In the genomic region with DNA sequence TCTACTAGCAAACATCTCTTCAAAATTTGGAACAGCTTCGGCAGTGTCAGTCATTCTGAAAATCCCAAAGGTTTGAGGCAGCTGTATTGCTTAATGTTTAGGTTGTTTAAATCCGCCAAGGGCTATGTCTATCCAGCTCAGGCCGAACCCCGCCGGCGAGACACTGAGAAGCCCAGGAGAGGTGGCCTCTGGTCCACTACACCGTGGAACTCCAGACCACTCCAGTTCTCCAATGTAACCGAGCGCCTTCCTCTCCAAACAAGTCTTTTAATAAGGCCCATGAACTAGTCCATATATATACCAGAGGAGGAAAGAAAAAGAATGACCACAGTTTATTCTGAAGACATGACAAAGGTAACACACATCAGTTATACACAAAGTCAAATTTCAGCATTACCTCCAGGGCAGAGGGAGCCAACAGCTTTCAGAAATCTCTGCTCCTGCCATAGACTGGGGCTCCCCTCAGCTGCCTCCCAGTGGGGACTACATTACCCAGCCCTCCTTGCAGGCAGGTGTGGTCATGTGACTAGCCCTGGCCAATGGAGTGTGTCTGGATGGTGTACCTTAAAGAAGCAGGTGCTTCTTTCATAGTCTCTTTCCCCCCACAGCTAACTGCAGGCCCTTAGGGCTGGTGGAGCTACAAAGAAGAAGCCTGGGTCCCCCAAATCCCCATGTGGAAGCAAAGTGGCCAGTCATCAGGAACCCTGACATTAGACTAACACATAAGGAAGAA, we compare ENCODE assay signal across 10 cellular contexts. TPM values are rescaled to one million over a fixed set of nuclear protein-coding genes. Genes with fewer than 3 reads are reported as not detected.
DNase-seq lines count a peak whose midpoint lies in the region; ATAC-seq, FAIRE-seq and TF ChIP-seq lines count a peak whose summit lies in the region.
"Had no signal": no experiment of that assay in that cellular context is flagged by ENCODE, and none has a peak within 500 bp of the region (broad histone marks: within the 10 kb centered on the region; RNA-seq: fewer than 3 reads in every experiment).

A gene (minus strand): TSS at position 255 of the 733 bp plus-strand sequence. CDS start 201 bp downstream, at position 54.

- no peak within 1 kb of the TSS for H2AFZ ChIP-seq in HepG2 (ENCODE audit: low read length)

- DNase-seq in DMS 273 (lab: John Stamatoyannopoulos, UW; ENCODE audit: unreplicated experiment) (peak; percentile 28), DMS 273 treated with DMSO at 0.1 percent for 48 hours (lab: John Stamatoyannopoulos, UW) (no peak), HPDE6-E6E7 (ENCODE audit: extremely low spot score) (peak; percentile 69), HepG2 (ENCODE audit: low spot score) (no peak), SIG-M5 (lab: John Stamatoyannopoulos, UW) (no peak), dedifferentiated amniotic fluid mesenchymal stem cell (ENCODE audit: extremely low spot score) (no peak)
- peak; percentile 58 for DNase-seq in activated CD8-positive, alpha-beta T cell treated with anti-CD3 and anti-CD28 coated beads, Interleukin-2, amount 10 ng/mL, durations not matched to agents 7 days and 5 days

- no peak for TF ChIP-seq EP300 in HepG2 (IDR thresholded peaks at IDR 0.05; ENCODE audit: low read depth in 2 of 2, low read length in 2 of 2)
- no peak for TF ChIP-seq EP300 in HepG2 (CRISPR knock-in tag; IDR thresholded peaks at IDR 0.05; ENCODE audit: borderline replicate concordance)

- H3K4me1 Mint-ChIP-seq in activated CD8-positive, alpha-beta T cell treated with anti-CD3 and anti-CD28 coated beads, Interleukin-2, amount 10 ng/mL, durations not matched to agents 7 days and 5 days (ENCODE audit: low read depth): peaks cover 14% of the 10 kb centered on the region

- H3K4me3 ChIP-seq in HepG2 (replicated peaks in 1 of 3; ENCODE audit: insufficient read depth in 1 of 3, low read depth in 2 of 3, low read length in 3 of 3): no peak within 1 kb of the TSS

- peaks cover 7 to 46% of the 10 kb centered on the region in 2 experiments; a peak in 4 of 5 replicates for H3K27me3 ChIP-seq in HepG2 (ENCODE audit: control insufficient read depth in 1 of 2, insufficient read depth in 2 of 2, low read length in 2 of 2)

- H3K9ac ChIP-seq in HepG2 (ENCODE audit: insufficient read depth, low read depth, low read length): no peak within 1 kb of the TSS

- H3K4me2 ChIP-seq in HepG2 (ENCODE audit: low read depth, low read length): no peak within 1 kb of the TSS

- BruUV-seq in HepG2 (replicated peaks; lab: Mats Ljungman, UMichigan): no TSS peak

- CTCF ChIA-PET in activated CD8-positive, alpha-beta T cell treated with anti-CD3 and anti-CD28 coated beads, Interleukin-2, amount 10 ng/mL, durations not matched to agents 7 days and 5 days (lab: Charles Lee): no interaction called here
- CTCF ChIA-PET in HepG2 (lab: Yijun Ruan, JAX; ENCODE audit: low intra/inter-chr PET ratio, low total read pairs): no interaction called here

- POLR2A ChIA-PET in activated CD8-positive, alpha-beta T cell treated with anti-CD3 and anti-CD28 coated beads, Interleukin-2, amount 10 ng/mL, durations not matched to agents 7 days and 5 days (lab: Charles Lee): no interaction called here
- POLR2A ChIA-PET in HepG2 (lab: Yijun Ruan, JAX): no interaction called here

- no peaks in the 10 kb centered on the region for H3K36me3 Mint-ChIP-seq in activated CD8-positive, alpha-beta T cell treated with anti-CD3 and anti-CD28 coated beads, Interleukin-2, amount 10 ng/mL, durations not matched to agents 7 days and 5 days (ENCODE audit: low read depth)

- H4K20me1 ChIP-seq in HepG2 (ENCODE audit: insufficient read depth, low read length): no peaks in the 10 kb centered on the region

- H3K27ac Mint-ChIP-seq in activated CD8-positive, alpha-beta T cell treated with anti-CD3 and anti-CD28 coated beads, Interleukin-2, amount 10 ng/mL, durations not matched to agents 7 days and 5 days: no peak within 1 kb of the TSS
- H3K27ac Mint-ChIP-seq: T-helper 1 cell treated with Interleukin-12 subunit alpha and Interleukin-12 subunit beta and Interleukin-4 antibody, amounts not matched to agents 30 μg/mL and 1 μg/mL, for 36 hours had no signal

- in situ Hi-C loops in HepG2 (cut with HindIII; ENCODE audit: extremely low pct_ligation_motif_present, low pct_unique_long_range_greater_than_20kb): no loop called here

- no peak for TF ChIP-seq CTCF in HepG2 (CRISPR knock-in tag; IDR thresholded peaks at IDR 0.05)

- 49% methylated on average over 9 of the region's 9 CpGs for WGBS in HepG2 (ENCODE audit: low lambda C conversion rate)

- no peak within 1 kb of the TSS for H3K27ac ChIP-seq in HepG2 (ENCODE audit: extremely low read length, insufficient read depth, low read length)
- H3K27ac ChIP-seq: 22Rv1 had no signal

- no peaks in the 10 kb centered on the region for H3K27me3 Mint-ChIP-seq in activated CD8-positive, alpha-beta T cell treated with anti-CD3 and anti-CD28 coated beads, Interleukin-2, amount 10 ng/mL, durations not matched to agents 7 days and 5 days (ENCODE audit: low read depth)

- H3K79me2 ChIP-seq in HepG2 (ENCODE audit: insufficient read depth, low read length): no peaks in the 10 kb centered on the region

- FAIRE-seq in HepG2 (lab: Jason Lieb, UNC): no peak

- no peaks in the 10 kb centered on the region for H3K36me3 ChIP-seq in HepG2 (replicated peaks in 1 of 2; ENCODE audit: control insufficient read depth in 1 of 2, insufficient read depth in 2 of 2, low read length in 2 of 2)

- TF ChIP-seq POLR2A in HepG2 (IDR thresholded peaks at IDR 0.05; ENCODE audit: insufficient read depth in 1 of 2, low read depth in 2 of 2, low read length in 2 of 2): no peak

- H3K4me3 Mint-ChIP-seq in activated CD8-positive, alpha-beta T cell treated with anti-CD3 and anti-CD28 coated beads, Interleukin-2, amount 10 ng/mL, durations not matched to agents 7 days and 5 days: no peak within 1 kb of the TSS
- H3K4me3 Mint-ChIP-seq: T-helper 1 cell treated with Interleukin-12 subunit alpha and Interleukin-12 subunit beta and Interleukin-4 antibody, amounts not matched to agents 30 μg/mL and 1 μg/mL, for 36 hours had no signal

- H3K9me3 Mint-ChIP-seq in activated CD8-positive, alpha-beta T cell treated with anti-CD3 and anti-CD28 coated beads, Interleukin-2, amount 10 ng/mL, durations not matched to agents 7 days and 5 days (ENCODE audit: insufficient read depth): no peaks in the 10 kb centered on the region
- H3K9me3 Mint-ChIP-seq: T-helper 1 cell treated with Interleukin-12 subunit alpha and Interleukin-12 subunit beta and Interleukin-4 antibody, amounts not matched to agents 30 μg/mL and 1 μg/mL, for 36 hours had no signal

- H3K9me3 ChIP-seq in HepG2 (ENCODE audit: low read length): no peaks in the 10 kb centered on the region

- no peaks in the 10 kb centered on the region for H3K4me1 ChIP-seq in HepG2 (ENCODE audit: insufficient read depth, low read length)

- intact Hi-C loops in HepG2 (cut with micrococcal nuclease; ENCODE audit: unreplicated experiment): no loop called here

- ATAC-seq in GM21529 (IDR thresholded peaks at IDR 0.05; ENCODE audit: unreplicated experiment) (peak; percentile 67), HepG2 (peak; percentile 88)
- peak; percentile 93 for ATAC-seq in activated CD8-positive, alpha-beta T cell treated with anti-CD3 and anti-CD28 coated beads, Interleukin-2, amount 10 ng/mL, durations not matched to agents 7 days and 5 days

- no peak for TF ChIP-seq RAD21 in HepG2 (CRISPR knock-in tag; IDR thresholded peaks at IDR 0.05)

TF ChIP-seq in HepG2, 621 proteins besides CTCF, POLR2A, EP300 and RAD21 (continues in another document):
- TF ChIP-seq ZNF143 (CRISPR knock-in tag; IDR thresholded peaks at IDR 0.05) (peak; percentile 88), HDAC2 (CRISPR knock-in tag; IDR thresholded peaks at IDR 0.05) (no peak), NFYC (CRISPR knock-in tag; IDR thresholded peaks at IDR 0.05) (peak; percentile 88), ZNF224 (CRISPR knock-in tag; IDR thresholded peaks at IDR 0.05) (no peak), ZNF570 (CRISPR knock-in tag; IDR thresholded peaks at IDR 0.05; ENCODE audit: borderline replicate concordance) (no peak), GLI4 (CRISPR knock-in tag; IDR thresholded peaks at IDR 0.05; ENCODE audit: borderline replicate concordance) (no peak), FOXA3 (CRISPR knock-in tag; IDR thresholded peaks at IDR 0.05) (no peak), ZNF629 (CRISPR knock-in tag; conservative IDR thresholded peaks at IDR 0.05) (no peak)
- TF ChIP-seq, protein P1, sequence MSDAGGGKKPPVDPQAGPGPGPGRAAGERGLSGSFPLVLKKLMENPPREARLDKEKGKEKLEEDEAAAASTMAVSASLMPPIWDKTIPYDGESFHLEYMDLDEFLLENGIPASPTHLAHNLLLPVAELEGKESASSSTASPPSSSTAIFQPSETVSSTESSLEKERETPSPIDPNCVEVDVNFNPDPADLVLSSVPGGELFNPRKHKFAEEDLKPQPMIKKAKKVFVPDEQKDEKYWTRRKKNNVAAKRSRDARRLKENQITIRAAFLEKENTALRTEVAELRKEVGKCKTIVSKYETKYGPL (CRISPR knock-in tag; IDR thresholded peaks at IDR 0.05): no peak

RNA-seq across cellular contexts. Expression of the gene that starts here (rescaled TPM):
- under 1 TPM; 0.16 to 0.29 TPM for total RNA-seq in activated CD8-positive, alpha-beta T cell treated with anti-CD3 and anti-CD28 coated beads, Interleukin-2, amount 10 ng/mL, durations not matched to agents 7 days and 5 days
- 0.09 TPM in 1 of 2 replicates, not detected in the other for total RNA-seq in HepG2 (2016; rRNA removed; fragmentation: Illumina TruSeq; extraction: Trizol)
- not detected in 2 replicates for total RNA-seq in HepG2 (2016; cell fraction: cytosol; rRNA removed; fragmentation: Illumina TruSeq; extraction: Trizol; ENCODE audit: low read depth)
- total RNA-seq in HepG2 (2016; cell fraction: insoluble cytoplasmic fraction; rRNA removed; fragmentation: Illumina TruSeq; extraction: Trizol): 0.09 and 0.15 TPM in 2 replicates
- not detected in 2 replicates for total RNA-seq in HepG2 (2016; cell fraction: membrane; rRNA removed; fragmentation: Illumina TruSeq; extraction: Trizol)
- total RNA-seq in HepG2 (2016; cell fraction: nucleus; rRNA removed; fragmentation: Illumina TruSeq; extraction: Trizol): not detected in 2 replicates
- 0.14 and 0.29 TPM in 2 replicates for polyA plus RNA-seq in HepG2 (2011; rRNA removed)
- 0.03 and 0.18 TPM in 2 replicates for polyA plus RNA-seq in HepG2 (2011; cell fraction: cytosol; rRNA removed)
- polyA plus RNA-seq in HepG2 (2011; cell fraction: nucleus; rRNA removed): 0.09 TPM in 1 of 2 replicates, not detected in the other
- polyA plus RNA-seq in HepG2 (2012): 0.19 and 0.84 TPM in 2 replicates
- polyA plus RNA-seq in HepG2 (2016; cell fraction: cytosol; fragmentation: Illumina TruSeq; extraction: Trizol; ENCODE audit: low read depth): not detected in 2 replicates
- polyA plus RNA-seq in HepG2 (2016; cell fraction: insoluble cytoplasmic fraction; fragmentation: Illumina TruSeq; extraction: Trizol; ENCODE audit: low read depth): 0.15 and 0.32 TPM in 2 replicates
- not detected in 2 replicates for polyA plus RNA-seq in HepG2 (2016; cell fraction: membrane; fragmentation: Illumina TruSeq; extraction: Trizol; ENCODE audit: low read depth)
- not detected in 2 replicates for polyA plus RNA-seq in HepG2 (2016; cell fraction: nucleus; fragmentation: Illumina TruSeq; extraction: Trizol; ENCODE audit: insufficient read depth, low read depth)
- 0.16 and 0.40 TPM in 2 replicates for polyA minus RNA-seq in HepG2 (2011; rRNA and poly(A)+ RNA removed; ENCODE audit: low replicate concordance)
- 0.26 TPM in 1 of 2 replicates, not detected in the other for polyA minus RNA-seq in HepG2 (2011; cell fraction: cytosol; rRNA and poly(A)+ RNA removed)
- 1.0 and 1.2 TPM in 2 replicates for polyA minus RNA-seq in HepG2 (2011; cell fraction: nucleus; rRNA and poly(A)+ RNA removed)

Comparison
In these comparisons a context has a peak if more than half of its experiments do, and no peak if none do; other contexts are left out.
1. DNase-seq: peak in DMS 273 (single experiment) and HPDE6-E6E7 (single experiment); none in DMS 273 treated with DMSO at 0.1 percent for 48 hours (single experiment), HepG2 (single experiment), SIG-M5 (single experiment) and dedifferentiated amniotic fluid mesenchymal stem cell (single experiment).
2. Peak in DNase-seq and ATAC-seq in activated CD8-positive, alpha-beta T cell treated with anti-CD3 and anti-CD28 coated beads, Interleukin-2, amount 10 ng/mL, durations not matched to agents 7 days and 5 days; RNA of the gene not detected or under 1 TPM.
3. Peak in every context shown above with its lines, with median percentiles within 50 percentile points of each other: ATAC-seq.